30 cellular contexts compared by ENCODE assay signal in the genomic region with DNA sequence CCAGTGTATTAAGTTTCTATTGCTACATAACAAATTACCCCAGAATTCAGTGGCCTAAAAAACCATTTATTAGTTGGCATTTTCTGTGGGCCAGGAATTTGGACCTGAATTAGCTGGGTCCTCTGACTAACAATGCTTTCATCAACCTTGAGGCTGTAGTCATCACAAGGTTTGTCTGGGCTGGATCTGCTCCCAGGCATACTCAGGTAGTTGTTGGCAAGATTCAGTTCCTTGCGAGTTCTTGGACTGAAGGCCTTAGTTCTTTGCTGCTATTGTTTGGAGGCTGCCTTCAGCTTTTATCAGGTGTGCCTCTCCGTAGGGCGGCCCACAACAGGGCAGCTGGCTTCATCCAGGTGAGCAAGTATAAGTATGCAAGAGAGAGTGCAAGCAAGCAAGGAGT. TPM values are rescaled to one million over a fixed set of nuclear protein-coding genes. Genes with fewer than 3 reads are reported as not detected.
DNase-seq lines count a peak whose midpoint lies in the region; ATAC-seq, FAIRE-seq and TF ChIP-seq lines count a peak whose summit lies in the region.
"Had no signal": no experiment of that assay in that cellular context is flagged by ENCODE, and none has a peak within 500 bp of the region (broad histone marks: within the 10 kb centered on the region; RNA-seq: fewer than 3 reads in every experiment).

No MANE protein-coding gene starts in this region.

- no peaks in the 10 kb centered on the region for H3K4me1 ChIP-seq in mucosa of descending colon (ENCODE audit: low read depth)
- H3K4me1 ChIP-seq: Caco-2 had no signal

- TF ChIP-seq CTCF in RWPE1 (conservative IDR thresholded peaks at IDR 0.05; ENCODE audit: low read depth) (no peak), bronchial epithelial cell (IDR thresholded peaks at IDR 0.05; ENCODE audit: insufficient read depth, low read length, severe bottlenecking) (no peak), mucosa of descending colon (IDR thresholded peaks at IDR 0.05) (no peak)

- CTCF ChIA-PET in RWPE1 (lab: Yijun Ruan, JAX) = interaction anchor here (0.6 kb wide), 1 partner anchor 93 kb away, joined by 3 read pairs; no protein-coding TSS in a partner anchor

- H3K36me3 ChIP-seq in bronchial epithelial cell (ENCODE audit: control insufficient read depth, insufficient read depth, low read length) = no peaks in the 10 kb centered on the region
- no peaks in the 10 kb centered on the region for H3K36me3 ChIP-seq in mucosa of descending colon (ENCODE audit: low read depth)

- no peak overlapping the region for H3K4me3 ChIP-seq in bronchial epithelial cell (ENCODE audit: low read depth, low read length)
- no peak overlapping the region for H3K4me3 ChIP-seq in mucosa of descending colon
- H3K4me3 ChIP-seq: PC-9 had no signal

- no peak overlapping the region for H3K27ac ChIP-seq in RWPE1
- H3K27ac ChIP-seq: 22Rv1, C4-2B, HL-60, PC-9 had no signal

- FAIRE-seq in bronchial epithelial cell (lab: Jason Lieb, UNC) = peak; percentile 79
- FAIRE-seq: GM12891, GM19239, HepG2 had no signal

- no peaks in the 10 kb centered on the region for H3K27me3 ChIP-seq in bronchial epithelial cell (ENCODE audit: control insufficient read depth, insufficient read depth, low read length)

- intact Hi-C loops in mucosa of descending colon (cut with DNase I, micrococcal nuclease) = no loop called here

- DNase-seq in ELR (ENCODE audit: low read depth) (peak; percentile 22), RWPE1 (ENCODE audit: low spot score) (peak; percentile 55), bronchial epithelial cell (ENCODE audit: low read depth) (peak; percentile 87), kidney tubule cell (ENCODE audit: low spot score) (peak; percentile 37), mucosa of descending colon (no peak), NCI-H69 (lab: John Stamatoyannopoulos, UW) (no peak)
- DNase-seq: Caco-2; CD8-positive, alpha-beta T cell; DMS79; EL; GF-D8; Karpas-422; MV-4-11; NCI-H1105; NCI-H1436 treated with DMSO at 0.1 percent for 48 hours; NCI-H1930; NCI-H2107; NCI-H446; NCI-H524 treated with DMSO at 0.1 percent for 48 hours; NCI-H82; NK-92 treated with Interleukin-12 subunit alpha and Interleukin-12 subunit beta, amount 100 ng/mL, for 24 hours; PC-9; SHP77 had no signal

- ATAC-seq in mucosa of descending colon (no peak), HG03354 (IDR thresholded peaks at IDR 0.05; ENCODE audit: poor library complexity, severe bottlenecking, unreplicated experiment) (no peak)
- ATAC-seq: CD8-positive, alpha-beta T cell; HepG2 had no signal

- POLR2A ChIA-PET in RWPE1 (lab: Yijun Ruan, JAX; ENCODE audit: low non-redundant PET) = no interaction called here

- no peaks in the 10 kb centered on the region for H3K9me3 ChIP-seq in mucosa of descending colon
- H3K9me3 ChIP-seq: Caco-2 had no signal

RNA-seq across cellular contexts. Expression of gene DEPDC1, which starts 31.4 kb away (rescaled TPM):
- total RNA-seq in bronchial epithelial cell (0.26 and 0.38 TPM in 2 replicates), mucosa of descending colon (1 to 10 TPM; 1.9 to 9.2 (median 2.5) TPM)
- total RNA-seq: CD8-positive, alpha-beta T cell had no signal

Comparison
In these comparisons a context has a peak if more than half of its experiments do, and no peak if none do; other contexts are left out.
1. DNase-seq: peak in ELR (single experiment), RWPE1 (single experiment), bronchial epithelial cell (single experiment) and kidney tubule cell (single experiment); none in mucosa of descending colon (0 of 3) and NCI-H69 (single experiment).